Comparison of ENCODE assay signal across 25 cellular contexts in genomic region chr1:154496381-154496780, GRCh38. TPM values are rescaled to one million over a fixed set of nuclear protein-coding genes. Genes with fewer than 3 reads are reported as not detected.
DNase-seq lines count a peak whose midpoint lies in the region; ATAC-seq and TF ChIP-seq lines count a peak whose summit lies in the region.
"Had no signal": no experiment of that assay in that cellular context is flagged by ENCODE, and none has a peak within 500 bp of the region (broad histone marks: within the 10 kb centered on the region; RNA-seq: fewer than 3 reads in every experiment).

No MANE protein-coding gene starts in this region.

- no peak for TF ChIP-seq EP300 in SK-N-SH (IDR thresholded peaks at IDR 0.05; ENCODE audit: borderline replicate concordance in 1 of 2, low read depth in 1 of 2, low read length in 1 of 2)

- H4K20me1 ChIP-seq in SK-N-SH (ENCODE audit: insufficient read depth): no peaks in the 10 kb centered on the region

- H3K9ac ChIP-seq in SK-N-SH: no peak overlapping the region

- H2AFZ ChIP-seq in SK-N-SH (ENCODE audit: low read depth): no peak overlapping the region
- H2AFZ ChIP-seq: PC-9 had no signal

- H3K36me3 ChIP-seq in right atrium auricular region (no peaks in the 10 kb centered on the region), SK-N-SH (replicated peaks in 1 of 2; ENCODE audit: control insufficient read depth in 1 of 2, insufficient read depth in 2 of 2, low read length in 1 of 2) (no peaks in the 10 kb centered on the region)
- H3K36me3 ChIP-seq: neutrophil, SJSA1 had no signal

- H3K4me1 Mint-ChIP-seq in naive B cell: peaks cover 35 to 59% (median 41%) of the 10 kb centered on the region in 3 donors

- no peak for DNase-seq in right atrium auricular region (ENCODE audit: low spot score)
- DNase-seq in Right ventricle myocardium inferior (ENCODE audit: missing footprints): no peak
- peak; percentile 37 for DNase-seq in dermis blood vessel endothelial cell
- no peak for DNase-seq in naive B cell
- DNase-seq in OCI-M1 (lab: John Stamatoyannopoulos, UW): no peak
- DNase-seq in SK-N-SH: no peak
- DNase-seq in NCI-H1105 (lab: John Stamatoyannopoulos, UW): no peak
- DNase-seq in GDM1 (lab: John Stamatoyannopoulos, UW): no peak
- DNase-seq: ACHN; activated CD8-positive, alpha-beta T cell treated with anti-CD3 and anti-CD28 coated beads for 36 hours; activated naive CD4-positive, alpha-beta T cell treated with Interleukin-2 at 50 U/mL for 16 hours; anterior cingulate cortex; CD8-positive, alpha-beta T cell; central memory CD4-positive, alpha-beta T cell; DMS79 treated with DMSO at 0.1 percent for 48 hours; glutamatergic neuron; left colon; NCI-H1694 treated with DMSO at 0.1 percent for 48 hours; NCI-H2227 treated with DMSO at 0.1 percent for 48 hours; NCI-H82; PC-9; stimulated activated CD4-positive, alpha-beta T cell treated with anti-CD3 and anti-CD28 coated beads, Interleukin-12 subunit alpha, Interleukin-12 subunit beta, amount 100 ng/mL, for 4 hours had no signal

- H3K27me3 ChIP-seq in right atrium auricular region (peaks cover 0 to 9% of the 10 kb centered on the region in 2 donors), SK-N-SH (ENCODE audit: insufficient read depth) (peaks cover 71% of the 10 kb centered on the region)

- H3K4me2 ChIP-seq in SK-N-SH: no peak overlapping the region
- H3K4me2 ChIP-seq: PC-9 had no signal

- peak overlapping the region in 3 of 6 donors; percentile 72 to 88 (median 82) for H3K27ac Mint-ChIP-seq in naive B cell
- H3K27ac Mint-ChIP-seq: T-helper 2 cell treated with Interferon-gamma antibody and Interleukin-4, amounts not matched to agents 5 μg/mL and 100 μg/mL, for 36 hours had no signal

- no peaks in the 10 kb centered on the region for H3K9me2 ChIP-seq in SK-N-SH

- CTCF ChIA-PET in SK-N-SH (lab: Yijun Ruan, JAX): interaction anchor here (0.9 kb wide), 2 partner anchors 17 to 50 kb away, joined by 3 to 4 read pairs; no protein-coding TSS in a partner anchor

- POLR2A ChIA-PET in SK-N-SH (lab: Yijun Ruan, JAX): no interaction called here

- H3K27me3 Mint-ChIP-seq in naive B cell: peaks cover 11 to 17% (median 15%) of the 10 kb centered on the region in 3 donors

- peaks cover 0 to 50% of the 10 kb centered on the region in 2 donors for H3K4me1 ChIP-seq in right atrium auricular region
- H3K4me1 ChIP-seq in SK-N-SH (ENCODE audit: control insufficient read depth in 1 of 2, insufficient read depth in 2 of 2, low read depth in 1 of 2, low read length in 1 of 2): peaks cover 0 to 7% of the 10 kb centered on the region in 2 experiments; a peak in 1 of 4 replicates
- H3K4me1 ChIP-seq: SJSA1 had no signal

- no peaks in the 10 kb centered on the region for H3K9me3 Mint-ChIP-seq in naive B cell
- H3K9me3 Mint-ChIP-seq: activated CD8-positive, alpha-beta T cell treated with anti-CD3 and anti-CD28 coated beads for 36 hours; CD8-positive, alpha-beta T cell; T-helper 2 cell treated with Interferon-gamma antibody and Interleukin-4, amounts not matched to agents 5 μg/mL and 100 μg/mL, for 36 hours had no signal

- WGBS in SK-N-SH (ENCODE audit: low lambda C conversion rate): 75% methylated on average over 5 of the region's 5 CpGs

- H3K27ac ChIP-seq in right atrium auricular region (peak overlapping the region; percentile 46 to 52), SK-N-SH (ENCODE audit: low read depth in 2 of 2, low read length in 1 of 2) (no peak overlapping the region)
- H3K27ac ChIP-seq: neutrophil, PC-9, SJSA1 had no signal

- no peaks in the 10 kb centered on the region for H3K9me3 ChIP-seq in right atrium auricular region
- no peaks in the 10 kb centered on the region for H3K9me3 ChIP-seq in SK-N-SH
- H3K9me3 ChIP-seq: neutrophil had no signal

- no peaks in the 10 kb centered on the region for H3K79me2 ChIP-seq in SK-N-SH (ENCODE audit: insufficient read depth)

- ATAC-seq in Right ventricle myocardium inferior: no peak
- ATAC-seq in naive B cell (ENCODE audit: low read depth in 2 of 2): no peak

- H3F3A ChIP-seq in SK-N-SH (replicated peaks; ENCODE audit: insufficient read depth): no peaks in the 10 kb centered on the region

- intact Hi-C loops in Right ventricle myocardium inferior (cut with DNase I): no loop called here

- peaks cover 0 to 4% of the 10 kb centered on the region in 2 donors for H3K36me3 Mint-ChIP-seq in naive B cell
- H3K36me3 Mint-ChIP-seq: CD8-positive, alpha-beta T cell had no signal

- TF ChIP-seq CTCF in right atrium auricular region (IDR thresholded peaks at IDR 0.05): no peak
- no peak for TF ChIP-seq CTCF in SK-N-SH (IDR thresholded peaks at IDR 0.05)

- H3K4me3 ChIP-seq in right atrium auricular region (no peak overlapping the region), SK-N-SH (ENCODE audit: low read depth in 2 of 2, low read length in 1 of 2) (no peak overlapping the region)
- H3K4me3 ChIP-seq: PC-9, SJSA1 had no signal

- TF ChIP-seq RAD21 in SK-N-SH (IDR thresholded peaks at IDR 0.05; ENCODE audit: low read length): no peak

- peak overlapping the region in 6 of 8 donors; percentile 23 to 84 (median 70) for H3K4me3 Mint-ChIP-seq in naive B cell
- H3K4me3 Mint-ChIP-seq: activated CD8-positive, alpha-beta T cell treated with anti-CD3 and anti-CD28 coated beads for 36 hours; CD8-positive, alpha-beta T cell; T-helper 2 cell treated with Interferon-gamma antibody and Interleukin-4, amounts not matched to agents 5 μg/mL and 100 μg/mL, for 36 hours had no signal

TF ChIP-seq in SK-N-SH, 30 proteins besides CTCF, POLR2A, EP300 and RAD21:
- TF ChIP-seq JUND (IDR thresholded peaks at IDR 0.05) (no peak), PBX3 (IDR thresholded peaks at IDR 0.05) (no peak), POLR2AphosphoS5 (IDR thresholded peaks at IDR 0.05; ENCODE audit: low read depth, low read length) (no peak), YY1 (IDR thresholded peaks at IDR 0.05; ENCODE audit: low read depth) (no peak), GABPA (IDR thresholded peaks at IDR 0.05; ENCODE audit: low read depth) (no peak), GATA2 (CRISPR knock-in tag; IDR thresholded peaks at IDR 0.05) (no peak), TAF1 (IDR thresholded peaks at IDR 0.05; ENCODE audit: borderline replicate concordance, low read depth, low read length) (no peak)

RNA-seq across cellular contexts. Expression of gene TDRD10, which starts 5.6 kb away (rescaled TPM):
- total RNA-seq in right atrium auricular region (1 to 10 TPM in 1 of 2 donors, under 1 TPM in 1; 0.85 to 1.8 TPM), Right ventricle myocardium inferior (2.2 TPM), dermis blood vessel endothelial cell (5.3 and 6.0 TPM in 2 replicates)
- polyA plus RNA-seq in naive B cell (ENCODE audit: low read depth in 6 of 6) (not detected), SK-N-SH (2012; rRNA removed) (not detected in 2 replicates)
- not detected in 2 replicates for polyA plus RNA-seq in SK-N-SH (2012; cell fraction: cytosol; rRNA removed)
- not detected in 2 replicates for polyA plus RNA-seq in SK-N-SH (2012; cell fraction: nucleus; rRNA removed)
- total RNA-seq: activated CD8-positive, alpha-beta T cell treated with anti-CD3 and anti-CD28 coated beads for 36 hours; CD8-positive, alpha-beta T cell; PC-9; SJSA1 had no signal

RNA-seq across cellular contexts. Expression of gene SHE, which starts 5.8 kb away (rescaled TPM):
- total RNA-seq in right atrium auricular region: 10 to 100 TPM; 10.8 to 19.9 TPM
- total RNA-seq in Right ventricle myocardium inferior: 11.3 TPM
- total RNA-seq in dermis blood vessel endothelial cell: 108 and 177 TPM in 2 replicates
- polyA plus RNA-seq in naive B cell (ENCODE audit: low read depth in 6 of 6): not detected
- polyA plus RNA-seq in SK-N-SH (2012; rRNA removed): not detected in 2 replicates
- polyA plus RNA-seq in SK-N-SH (2012; cell fraction: cytosol; rRNA removed): not detected in 2 replicates
- polyA plus RNA-seq in SK-N-SH (2012; cell fraction: nucleus; rRNA removed): not detected in 2 replicates
- total RNA-seq: activated CD8-positive, alpha-beta T cell treated with anti-CD3 and anti-CD28 coated beads for 36 hours; CD8-positive, alpha-beta T cell; PC-9; SJSA1 had no signal

Comparison
In these comparisons a context has a peak if more than half of its experiments do, and no peak if none do; other contexts are left out.
1. H3K27ac ChIP-seq: peak in right atrium auricular region (2 of 2); none in SK-N-SH (0 of 2).